ENCODE assay signal across 8 cellular contexts in genomic region chr11:117144477-117145392, GRCh38. TPM values are rescaled to one million over a fixed set of nuclear protein-coding genes. Genes with fewer than 3 reads are reported as not detected.
A peak's percentile ranks its signal among the peaks of the same experiment; 100 is the strongest.
DNase-seq lines count a peak whose midpoint lies in the region; ATAC-seq and TF ChIP-seq lines count a peak whose summit lies in the region.

No MANE protein-coding gene starts in this region.

- DNase-seq in NCI-H1930 (lab: John Stamatoyannopoulos, UW) (peak; percentile 30 to 50), epidermal melanocyte (ENCODE audit: insufficient read length, low spot score) (peak; percentile 44), mesendoderm (peak; percentile 51)
- peak; percentile 54 for DNase-seq in activated CD8-positive, alpha-beta T cell treated with anti-CD3 and anti-CD28 coated beads for 36 hours

- H3K27ac ChIP-seq in ACC112 (ENCODE audit: low read depth, low read length) (peak overlapping the region; percentile 72), mesendoderm (ENCODE audit: low read depth, low read length) (peak overlapping the region; percentile 84), stomach smooth muscle (ENCODE audit: low read length) (peak overlapping the region; percentile 89)

- H2BK15ac ChIP-seq in mesendoderm (replicated peaks; ENCODE audit: low read depth) = no peak overlapping the region

- peak; percentile 62 for ATAC-seq in GM18502 (IDR thresholded peaks at IDR 0.05; ENCODE audit: poor library complexity, unreplicated experiment)
- peak; percentile 49 for ATAC-seq in HG02852 (IDR thresholded peaks at IDR 0.05; ENCODE audit: unreplicated experiment)
- ATAC-seq in activated CD8-positive, alpha-beta T cell treated with anti-CD3 and anti-CD28 coated beads for 36 hours = peak; percentile 56

- H3K18ac ChIP-seq in mesendoderm (ENCODE audit: low read length) = peak overlapping the region; percentile 78

- POLR2A ChIA-PET in activated CD8-positive, alpha-beta T cell treated with anti-CD3 and anti-CD28 coated beads for 36 hours (lab: Charles Lee) = interaction anchor here (0.6 to 4.8 kb wide), 18 partner anchors 12 to 787 kb away, joined by 3 to 25 read pairs (median 4); partner anchors contain the start of genes BUD13, PCSK7, SIDT2 and ZPR1

- H2AK5ac ChIP-seq in mesendoderm (ENCODE audit: low read length) = no peak overlapping the region

- WGBS in mesendoderm (ENCODE audit: extremely low coverage, insufficient coverage, low lambda C conversion rate) = no CpG with 5 or more reads among the region's 62 CpGs

- H3K27me3 Mint-ChIP-seq in activated CD8-positive, alpha-beta T cell treated with anti-CD3 and anti-CD28 coated beads for 36 hours = peaks cover 6% of the 10 kb centered on the region

- no peak overlapping the region for H4K5ac ChIP-seq in mesendoderm (ENCODE audit: low read length)

- H3K9me3 ChIP-seq in stomach smooth muscle (ENCODE audit: control insufficient read depth in 2 of 2, low read length in 2 of 2) = no peaks in the 10 kb centered on the region

- peaks cover 21% of the 10 kb centered on the region for H3K4me1 ChIP-seq in ACC112 (ENCODE audit: control insufficient read depth, insufficient read depth, low read length, unreplicated experiment)
- H3K4me1 ChIP-seq in mesendoderm (ENCODE audit: control insufficient read depth, low read depth, low read length) = peaks cover 3% of the 10 kb centered on the region
- H3K4me1 ChIP-seq in stomach smooth muscle (ENCODE audit: control insufficient read depth, insufficient read depth, low read length) = peaks cover 9% of the 10 kb centered on the region

- H3K9me3 Mint-ChIP-seq in activated CD8-positive, alpha-beta T cell treated with anti-CD3 and anti-CD28 coated beads for 36 hours = no peaks in the 10 kb centered on the region

- H3K9ac ChIP-seq in mesendoderm (ENCODE audit: low read length) = peak overlapping the region; percentile 81
- H3K9ac ChIP-seq in stomach smooth muscle (ENCODE audit: low read length in 2 of 2) = peak overlapping the region; percentile 87 to 99

- H3K79me2 ChIP-seq in ACC112 (ENCODE audit: control insufficient read depth, insufficient read depth, low read length, unreplicated experiment) (peaks cover 53% of the 10 kb centered on the region), mesendoderm (ENCODE audit: control insufficient read depth, insufficient read depth, low read length) (peaks cover 51% of the 10 kb centered on the region)

- H3K36me3 Mint-ChIP-seq in activated CD8-positive, alpha-beta T cell treated with anti-CD3 and anti-CD28 coated beads for 36 hours (ENCODE audit: low read depth) = peaks cover 29% of the 10 kb centered on the region

- intact Hi-C loops in activated CD8-positive, alpha-beta T cell treated with anti-CD3 and anti-CD28 coated beads for 36 hours (cut with micrococcal nuclease) = no loop called here

- H3K36me3 ChIP-seq in ACC112 (ENCODE audit: insufficient read depth, low read length) (0 out of 2 replicates have a peak, but pooled peaks cover 11% of the 10 kb centered on the region), mesendoderm (ENCODE audit: control insufficient read depth, insufficient read depth, low read length) (no peaks in the 10 kb centered on the region), stomach smooth muscle (ENCODE audit: control insufficient read depth in 2 of 2, insufficient read depth in 2 of 2, low read length in 2 of 2) (peaks cover 4% of the 10 kb centered on the region in 2 donors)

- TF ChIP-seq CTCF in activated CD8-positive, alpha-beta T cell treated with anti-CD3 and anti-CD28 coated beads for 36 hours (IDR thresholded peaks at IDR 0.05) = no peak

- H3K4me1 Mint-ChIP-seq in activated CD8-positive, alpha-beta T cell treated with anti-CD3 and anti-CD28 coated beads for 36 hours (ENCODE audit: low read depth) = peaks cover 37% of the 10 kb centered on the region

- peak overlapping the region; percentile 92 for H3K27ac Mint-ChIP-seq in activated CD8-positive, alpha-beta T cell treated with anti-CD3 and anti-CD28 coated beads for 36 hours

- peak overlapping the region; percentile 93 for H3K56ac ChIP-seq in mesendoderm (ENCODE audit: low read length)

- H3K4ac ChIP-seq in mesendoderm (ENCODE audit: low read depth, low read length) = peak overlapping the region; percentile 95

- H4K8ac ChIP-seq in mesendoderm (ENCODE audit: low read depth, low read length) = peak overlapping the region; percentile 79

- peak overlapping the region; percentile 41 for H3K4me2 ChIP-seq in mesendoderm (ENCODE audit: low read length)

- peak overlapping the region; percentile 78 for H2BK5ac ChIP-seq in mesendoderm (ENCODE audit: low read length)

- peak overlapping the region; percentile 49 for H2BK120ac ChIP-seq in mesendoderm (ENCODE audit: low read depth, low read length)

- H3K4me3 ChIP-seq in ACC112 (ENCODE audit: low read depth, low read length) = peak overlapping the region; percentile 97
- H3K4me3 ChIP-seq in mesendoderm (ENCODE audit: low read length) = peak overlapping the region; percentile 63
- H3K4me3 ChIP-seq in stomach smooth muscle (ENCODE audit: low read length in 2 of 2) = peak overlapping the region; percentile 96 to 99

- no peak overlapping the region for H3K23ac ChIP-seq in mesendoderm (ENCODE audit: low read length)

- H3K79me1 ChIP-seq in mesendoderm (ENCODE audit: low read length) = no peaks in the 10 kb centered on the region

- CTCF ChIA-PET in activated CD8-positive, alpha-beta T cell treated with anti-CD3 and anti-CD28 coated beads for 36 hours (lab: Charles Lee) = interaction anchor here (0.7 to 4.2 kb wide), 14 partner anchors 9 to 354 kb away, joined by 3 to 21 read pairs (median 5); partner anchors contain the start of genes APOA5 and SIDT2

- H3K4me3 Mint-ChIP-seq in activated CD8-positive, alpha-beta T cell treated with anti-CD3 and anti-CD28 coated beads for 36 hours = peak overlapping the region; percentile 99

- peak overlapping the region; percentile 72 for H2AFZ ChIP-seq in ACC112 (ENCODE audit: low read length, unreplicated experiment)

- H3K27me3 ChIP-seq in ACC112 (ENCODE audit: insufficient read depth, low read length) = no peaks in the 10 kb centered on the region
- H3K27me3 ChIP-seq in mesendoderm (ENCODE audit: insufficient read depth, low read length, poor library complexity) = no peaks in the 10 kb centered on the region
- H3K27me3 ChIP-seq in stomach smooth muscle (ENCODE audit: control insufficient read depth in 1 of 2, insufficient read depth in 2 of 2, low read length in 2 of 2) = no peaks in the 10 kb centered on the region

RNA-seq across cellular contexts. Expression of gene PAFAH1B2, which starts 0.6 kb away (rescaled TPM):
- 10 to 100 TPM; 50.0 to 50.2 TPM for total RNA-seq in activated CD8-positive, alpha-beta T cell treated with anti-CD3 and anti-CD28 coated beads for 36 hours
- 76.1 TPM for polyA plus RNA-seq in mesendoderm (2013, experiment 1 of 2)
- 73.8 TPM for polyA plus RNA-seq in mesendoderm (2013, experiment 2 of 2)

RNA-seq across cellular contexts. Expression of gene SIDT2, which starts 33.8 kb away (rescaled TPM):
- 10 to 100 TPM; 16.6 to 17.3 TPM for total RNA-seq in activated CD8-positive, alpha-beta T cell treated with anti-CD3 and anti-CD28 coated beads for 36 hours
- 9.6 TPM for polyA plus RNA-seq in mesendoderm (2013, experiment 1 of 2)
- polyA plus RNA-seq in mesendoderm (2013, experiment 2 of 2) = 8.7 TPM

RNA-seq across cellular contexts. Expression of gene SIK3, which starts 46.5 kb away (rescaled TPM):
- total RNA-seq in activated CD8-positive, alpha-beta T cell treated with anti-CD3 and anti-CD28 coated beads for 36 hours = 10 to 100 TPM; 18.7 to 24.1 TPM
- 11.6 TPM for polyA plus RNA-seq in mesendoderm (2013, experiment 1 of 2)
- polyA plus RNA-seq in mesendoderm (2013, experiment 2 of 2) = 11.2 TPM

RNA-seq across cellular contexts. Expression of gene TAGLN, which starts 54.4 kb away (rescaled TPM):
- total RNA-seq in activated CD8-positive, alpha-beta T cell treated with anti-CD3 and anti-CD28 coated beads for 36 hours = 1 to 10 TPM; 2.0 to 2.5 TPM
- polyA plus RNA-seq in mesendoderm (2013, experiment 1 of 2) = 928 TPM
- 989 TPM for polyA plus RNA-seq in mesendoderm (2013, experiment 2 of 2)

Comparison
In these comparisons a context has a peak if more than half of its experiments do, and no peak if none do; other contexts are left out.
1. Peak in every context shown above with its lines: DNase-seq, ATAC-seq, H3K4me3 ChIP-seq and H3K27ac ChIP-seq.